ENCODE assay signal across 1 cellular context in the genomic region with DNA sequence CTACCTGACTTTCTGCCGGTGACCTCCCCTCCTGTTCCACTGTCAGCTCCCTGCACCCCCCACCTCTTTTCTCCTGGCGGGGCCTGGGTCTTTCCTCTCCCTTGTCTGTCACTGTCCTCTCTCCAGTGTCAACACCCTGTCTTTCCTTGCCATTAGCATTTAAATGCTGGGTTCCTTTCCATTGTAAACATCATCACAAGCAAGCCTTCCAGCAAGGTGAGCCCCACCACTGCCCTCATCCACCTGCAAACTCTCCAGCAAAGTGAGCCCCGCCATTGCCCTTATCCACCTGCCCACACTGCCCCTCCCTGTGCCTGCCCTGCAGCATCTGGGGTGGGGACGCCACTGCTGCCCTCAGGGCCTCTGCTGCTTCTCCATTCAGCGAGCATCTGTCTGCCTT.
TF ChIP-seq lines count a peak whose summit lies in the region.

No MANE protein-coding gene starts in this region.

TF ChIP-seq in GM23338, 12 proteins besides CTCF, POLR2A, EP300 and RAD21:
- TF ChIP-seq, protein P1, sequence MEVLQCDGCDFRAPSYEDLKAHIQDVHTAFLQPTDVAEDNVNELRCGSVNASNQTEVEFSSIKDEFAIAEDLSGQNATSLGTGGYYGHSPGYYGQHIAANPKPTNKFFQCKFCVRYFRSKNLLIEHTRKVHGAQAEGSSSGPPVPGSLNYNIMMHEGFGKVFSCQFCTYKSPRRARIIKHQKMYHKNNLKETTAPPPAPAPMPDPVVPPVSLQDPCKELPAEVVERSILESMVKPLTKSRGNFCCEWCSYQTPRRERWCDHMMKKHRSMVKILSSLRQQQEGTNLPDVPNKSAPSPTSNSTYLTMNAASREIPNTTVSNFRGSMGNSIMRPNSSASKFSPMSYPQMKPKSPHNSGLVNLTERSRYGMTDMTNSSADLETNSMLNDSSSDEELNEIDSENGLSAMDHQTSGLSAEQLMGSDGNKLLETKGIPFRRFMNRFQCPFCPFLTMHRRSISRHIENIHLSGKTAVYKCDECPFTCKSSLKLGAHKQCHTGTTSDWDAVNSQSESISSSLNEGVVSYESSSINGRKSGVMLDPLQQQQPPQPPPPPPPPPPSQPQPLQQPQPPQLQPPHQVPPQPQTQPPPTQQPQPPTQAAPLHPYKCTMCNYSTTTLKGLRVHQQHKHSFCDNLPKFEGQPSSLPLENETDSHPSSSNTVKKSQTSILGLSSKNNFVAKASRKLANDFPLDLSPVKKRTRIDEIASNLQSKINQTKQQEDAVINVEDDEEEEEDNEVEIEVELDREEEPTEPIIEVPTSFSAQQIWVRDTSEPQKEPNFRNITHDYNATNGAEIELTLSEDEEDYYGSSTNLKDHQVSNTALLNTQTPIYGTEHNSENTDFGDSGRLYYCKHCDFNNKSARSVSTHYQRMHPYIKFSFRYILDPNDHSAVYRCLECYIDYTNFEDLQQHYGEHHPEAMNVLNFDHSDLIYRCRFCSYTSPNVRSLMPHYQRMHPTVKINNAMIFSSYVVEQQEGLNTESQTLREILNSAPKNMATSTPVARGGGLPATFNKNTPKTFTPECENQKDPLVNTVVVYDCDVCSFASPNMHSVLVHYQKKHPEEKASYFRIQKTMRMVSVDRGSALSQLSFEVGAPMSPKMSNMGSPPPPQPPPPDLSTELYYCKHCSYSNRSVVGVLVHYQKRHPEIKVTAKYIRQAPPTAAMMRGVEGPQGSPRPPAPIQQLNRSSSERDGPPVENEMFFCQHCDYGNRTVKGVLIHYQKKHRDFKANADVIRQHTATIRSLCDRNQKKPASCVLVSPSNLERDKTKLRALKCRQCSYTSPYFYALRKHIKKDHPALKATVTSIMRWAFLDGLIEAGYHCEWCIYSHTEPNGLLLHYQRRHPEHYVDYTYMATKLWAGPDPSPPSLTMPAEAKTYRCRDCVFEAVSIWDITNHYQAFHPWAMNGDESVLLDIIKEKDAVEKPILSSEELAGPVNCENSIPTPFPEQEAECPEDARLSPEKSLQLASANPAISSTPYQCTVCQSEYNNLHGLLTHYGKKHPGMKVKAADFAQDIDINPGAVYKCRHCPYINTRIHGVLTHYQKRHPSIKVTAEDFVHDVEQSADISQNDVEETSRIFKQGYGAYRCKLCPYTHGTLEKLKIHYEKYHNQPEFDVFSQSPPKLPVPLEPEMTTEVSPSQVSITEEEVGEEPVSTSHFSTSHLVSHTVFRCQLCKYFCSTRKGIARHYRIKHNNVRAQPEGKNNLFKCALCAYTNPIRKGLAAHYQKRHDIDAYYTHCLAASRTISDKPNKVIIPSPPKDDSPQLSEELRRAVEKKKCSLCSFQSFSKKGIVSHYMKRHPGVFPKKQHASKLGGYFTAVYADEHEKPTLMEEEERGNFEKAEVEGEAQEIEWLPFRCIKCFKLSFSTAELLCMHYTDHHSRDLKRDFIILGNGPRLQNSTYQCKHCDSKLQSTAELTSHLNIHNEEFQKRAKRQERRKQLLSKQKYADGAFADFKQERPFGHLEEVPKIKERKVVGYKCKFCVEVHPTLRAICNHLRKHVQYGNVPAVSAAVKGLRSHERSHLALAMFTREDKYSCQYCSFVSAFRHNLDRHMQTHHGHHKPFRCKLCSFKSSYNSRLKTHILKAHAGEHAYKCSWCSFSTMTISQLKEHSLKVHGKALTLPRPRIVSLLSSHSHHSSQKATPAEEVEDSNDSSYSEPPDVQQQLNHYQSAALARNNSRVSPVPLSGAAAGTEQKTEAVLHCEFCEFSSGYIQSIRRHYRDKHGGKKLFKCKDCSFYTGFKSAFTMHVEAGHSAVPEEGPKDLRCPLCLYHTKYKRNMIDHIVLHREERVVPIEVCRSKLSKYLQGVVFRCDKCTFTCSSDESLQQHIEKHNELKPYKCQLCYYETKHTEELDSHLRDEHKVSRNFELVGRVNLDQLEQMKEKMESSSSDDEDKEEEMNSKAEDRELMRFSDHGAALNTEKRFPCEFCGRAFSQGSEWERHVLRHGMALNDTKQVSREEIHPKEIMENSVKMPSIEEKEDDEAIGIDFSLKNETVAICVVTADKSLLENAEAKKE (CRISPR knock-in tag; IDR thresholded peaks at IDR 0.05): no peak
- TF ChIP-seq ZNF114 (CRISPR knock-in tag; IDR thresholded peaks at IDR 0.05) (no peak), STAT1 (IDR thresholded peaks at IDR 0.05; ENCODE audit: unreplicated experiment) (no peak), EZH2 (IDR thresholded peaks at IDR 0.05; ENCODE audit: low read depth, unreplicated experiment) (no peak), EZH2phosphoT487 (IDR thresholded peaks at IDR 0.05; ENCODE audit: unreplicated experiment) (no peak), POLR2AphosphoS5 (IDR thresholded peaks at IDR 0.05; ENCODE audit: low read depth) (no peak), ZNF331 (CRISPR knock-in tag; IDR thresholded peaks at IDR 0.05; ENCODE audit: low read depth) (no peak), JUNB (IDR thresholded peaks at IDR 0.05; ENCODE audit: unreplicated experiment) (no peak), NANOG (IDR thresholded peaks at IDR 0.05; ENCODE audit: borderline replicate concordance) (no peak), CREB1 (CRISPR knock-in tag; IDR thresholded peaks at IDR 0.05; ENCODE audit: low read depth) (no peak)
- TF ChIP-seq, protein P2, sequence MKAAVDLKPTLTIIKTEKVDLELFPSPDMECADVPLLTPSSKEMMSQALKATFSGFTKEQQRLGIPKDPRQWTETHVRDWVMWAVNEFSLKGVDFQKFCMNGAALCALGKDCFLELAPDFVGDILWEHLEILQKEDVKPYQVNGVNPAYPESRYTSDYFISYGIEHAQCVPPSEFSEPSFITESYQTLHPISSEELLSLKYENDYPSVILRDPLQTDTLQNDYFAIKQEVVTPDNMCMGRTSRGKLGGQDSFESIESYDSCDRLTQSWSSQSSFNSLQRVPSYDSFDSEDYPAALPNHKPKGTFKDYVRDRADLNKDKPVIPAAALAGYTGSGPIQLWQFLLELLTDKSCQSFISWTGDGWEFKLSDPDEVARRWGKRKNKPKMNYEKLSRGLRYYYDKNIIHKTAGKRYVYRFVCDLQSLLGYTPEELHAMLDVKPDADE (IDR thresholded peaks at IDR 0.05): no peak
- TF ChIP-seq, protein P3, sequence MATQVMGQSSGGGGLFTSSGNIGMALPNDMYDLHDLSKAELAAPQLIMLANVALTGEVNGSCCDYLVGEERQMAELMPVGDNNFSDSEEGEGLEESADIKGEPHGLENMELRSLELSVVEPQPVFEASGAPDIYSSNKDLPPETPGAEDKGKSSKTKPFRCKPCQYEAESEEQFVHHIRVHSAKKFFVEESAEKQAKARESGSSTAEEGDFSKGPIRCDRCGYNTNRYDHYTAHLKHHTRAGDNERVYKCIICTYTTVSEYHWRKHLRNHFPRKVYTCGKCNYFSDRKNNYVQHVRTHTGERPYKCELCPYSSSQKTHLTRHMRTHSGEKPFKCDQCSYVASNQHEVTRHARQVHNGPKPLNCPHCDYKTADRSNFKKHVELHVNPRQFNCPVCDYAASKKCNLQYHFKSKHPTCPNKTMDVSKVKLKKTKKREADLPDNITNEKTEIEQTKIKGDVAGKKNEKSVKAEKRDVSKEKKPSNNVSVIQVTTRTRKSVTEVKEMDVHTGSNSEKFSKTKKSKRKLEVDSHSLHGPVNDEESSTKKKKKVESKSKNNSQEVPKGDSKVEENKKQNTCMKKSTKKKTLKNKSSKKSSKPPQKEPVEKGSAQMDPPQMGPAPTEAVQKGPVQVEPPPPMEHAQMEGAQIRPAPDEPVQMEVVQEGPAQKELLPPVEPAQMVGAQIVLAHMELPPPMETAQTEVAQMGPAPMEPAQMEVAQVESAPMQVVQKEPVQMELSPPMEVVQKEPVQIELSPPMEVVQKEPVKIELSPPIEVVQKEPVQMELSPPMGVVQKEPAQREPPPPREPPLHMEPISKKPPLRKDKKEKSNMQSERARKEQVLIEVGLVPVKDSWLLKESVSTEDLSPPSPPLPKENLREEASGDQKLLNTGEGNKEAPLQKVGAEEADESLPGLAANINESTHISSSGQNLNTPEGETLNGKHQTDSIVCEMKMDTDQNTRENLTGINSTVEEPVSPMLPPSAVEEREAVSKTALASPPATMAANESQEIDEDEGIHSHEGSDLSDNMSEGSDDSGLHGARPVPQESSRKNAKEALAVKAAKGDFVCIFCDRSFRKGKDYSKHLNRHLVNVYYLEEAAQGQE (IDR thresholded peaks at IDR 0.05; ENCODE audit: unreplicated experiment): no peak
